17 cellular contexts compared by ENCODE assay signal in the genomic region with DNA sequence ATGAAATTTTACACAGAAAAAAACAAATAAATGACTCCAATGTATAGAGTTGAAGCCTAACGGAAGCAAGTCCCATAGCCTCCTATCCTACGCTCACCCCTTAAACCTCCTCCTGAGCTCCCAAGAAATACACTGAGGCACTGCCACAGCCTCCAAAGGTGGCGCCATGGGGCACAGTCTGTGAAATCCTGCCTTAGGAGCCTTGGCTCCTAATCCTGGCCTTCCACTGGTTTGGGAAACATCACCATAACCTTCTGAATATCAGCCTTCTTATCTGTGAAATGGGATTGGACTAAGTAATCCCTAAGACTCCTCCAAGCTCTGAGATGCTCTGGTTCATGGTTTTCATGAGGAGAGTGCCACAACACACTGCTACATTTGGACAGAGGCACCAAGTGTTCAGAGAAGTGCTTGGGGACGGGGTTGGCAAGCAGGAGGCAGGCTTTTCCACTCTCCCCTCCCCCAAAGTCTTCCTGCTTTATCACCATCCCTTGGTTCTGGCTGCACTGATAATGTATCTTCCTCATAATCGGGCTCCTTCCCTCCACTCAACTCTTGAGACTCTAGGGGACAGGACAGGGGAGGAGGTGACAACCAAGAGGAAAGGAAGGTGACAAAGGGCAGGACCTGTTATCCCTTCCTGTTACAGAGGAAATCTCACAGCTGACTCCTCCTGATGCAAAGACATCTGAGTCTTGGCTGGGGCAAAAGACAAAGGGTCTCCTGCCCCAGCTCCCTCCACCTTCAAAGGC. TPM values are rescaled to one million over a fixed set of nuclear protein-coding genes. Genes with fewer than 3 reads are reported as not detected.
A peak's percentile ranks its signal among the peaks of the same experiment; 100 is the strongest.
DNase-seq lines count a peak whose midpoint lies in the region; FAIRE-seq and TF ChIP-seq lines count a peak whose summit lies in the region.
"Had no signal": no experiment of that assay in that cellular context is flagged by ENCODE, and none has a peak within 500 bp of the region (broad histone marks: within the 10 kb centered on the region; RNA-seq: fewer than 3 reads in every experiment).

No MANE protein-coding gene starts in this region.

- DNase-seq in CD8-positive, alpha-beta memory T cell = no peak
- DNase-seq in GM12891 (ENCODE audit: insufficient read length, low spot score) = no peak
- no peak for DNase-seq in activated T-helper 1 cell treated with anti-CD3 and anti-CD28 coated beads, Interleukin-12 subunit alpha, Interleukin-12 subunit beta, Interleukin-2, Interleukin-4 antibody, amounts not matched to agents 30 ng/mL and 10 ng/mL and 1 ng/mL, durations not matched to agents 14 hours and 24 hours and 36 hours (ENCODE audit: low spot score)
- DNase-seq in mesendoderm = peak; percentile 85
- DNase-seq in pons (ENCODE audit: low spot score) = no peak
- DNase-seq in NCI-H1436 treated with DMSO at 0.1 percent for 48 hours (lab: John Stamatoyannopoulos, UW) = no peak
- no peak for DNase-seq in foreskin melanocyte
- DNase-seq in SK-N-SH = no peak
- DNase-seq: C1 segment of cervical spinal cord, KBM-7, NCI-H1694 treated with DMSO at 0.1 percent for 48 hours, NCI-H524 treated with DMSO at 0.1 percent for 48 hours had no signal

- TF ChIP-seq RAD21 in SK-N-SH (IDR thresholded peaks at IDR 0.05; ENCODE audit: low read length) = no peak

- TF ChIP-seq EP300 in SK-N-SH (IDR thresholded peaks at IDR 0.05; ENCODE audit: borderline replicate concordance in 1 of 2, low read depth in 1 of 2, low read length in 1 of 2) = no peak

- no peak overlapping the region for H4K5ac ChIP-seq in mesendoderm (ENCODE audit: low read length)

- TF ChIP-seq CTCF in SK-N-SH (IDR thresholded peaks at IDR 0.05) = no peak

- H3K9me3 Mint-ChIP-seq in CD8-positive, alpha-beta memory T cell = peaks cover 4 to 16% (median 12%) of the 10 kb centered on the region in 5 donors
- H3K9me3 Mint-ChIP-seq in activated T-helper 1 cell treated with anti-CD3 and anti-CD28 coated beads, Interleukin-12 subunit alpha, Interleukin-12 subunit beta, Interleukin-2, Interleukin-4 antibody, amounts not matched to agents 30 ng/mL and 10 ng/mL and 1 ng/mL, durations not matched to agents 14 hours and 24 hours and 36 hours = peaks cover 22% of the 10 kb centered on the region
- H3K9me3 Mint-ChIP-seq: nephron had no signal

- no peak overlapping the region for H2BK120ac ChIP-seq in mesendoderm (ENCODE audit: low read depth, low read length)

- H3K4me1 Mint-ChIP-seq in CD8-positive, alpha-beta memory T cell = peaks cover 86 to 89% (median 86%) of the 10 kb centered on the region in 3 donors
- H3K4me1 Mint-ChIP-seq in activated T-helper 1 cell treated with anti-CD3 and anti-CD28 coated beads, Interleukin-12 subunit alpha, Interleukin-12 subunit beta, Interleukin-2, Interleukin-4 antibody, amounts not matched to agents 30 ng/mL and 10 ng/mL and 1 ng/mL, durations not matched to agents 14 hours and 24 hours and 36 hours (ENCODE audit: low read depth) = peaks cover 85% of the 10 kb centered on the region

- intact Hi-C loops in activated T-helper 1 cell treated with anti-CD3 and anti-CD28 coated beads, Interleukin-12 subunit alpha, Interleukin-12 subunit beta, Interleukin-2, Interleukin-4 antibody, amounts not matched to agents 30 ng/mL and 10 ng/mL and 1 ng/mL, durations not matched to agents 14 hours and 24 hours and 36 hours (cut with micrococcal nuclease) = loop anchor here (1.0 to 10.0 kb wide), 4 partner anchors 10 to 297 kb away; no protein-coding TSS in a partner anchor

- no peaks in the 10 kb centered on the region for H4K20me1 ChIP-seq in SK-N-SH (ENCODE audit: insufficient read depth)

- no peak overlapping the region for H2AFZ ChIP-seq in SK-N-SH (ENCODE audit: low read depth)

- peak overlapping the region; percentile 26 for H3K27ac ChIP-seq in CD8-positive, alpha-beta memory T cell (ENCODE audit: low read depth, low read length)
- H3K27ac ChIP-seq in mesendoderm (ENCODE audit: low read depth, low read length) (no peak overlapping the region), SK-N-SH (ENCODE audit: low read depth in 2 of 2, low read length in 1 of 2) (no peak overlapping the region)

- H3K4me2 ChIP-seq in mesendoderm (ENCODE audit: low read length) (no peak overlapping the region), SK-N-SH (no peak overlapping the region)

- H2AK5ac ChIP-seq in mesendoderm (ENCODE audit: low read length) = no peak overlapping the region

- H3K79me1 ChIP-seq in mesendoderm (ENCODE audit: low read length) = no peaks in the 10 kb centered on the region

- CTCF ChIA-PET in CD8-positive, alpha-beta memory T cell (lab: Charles Lee) = interaction anchor here (0.9 to 8.4 kb wide), 7 partner anchors 14 to 61 kb away, joined by 3 to 66 read pairs (median 3); no protein-coding TSS in a partner anchor
- CTCF ChIA-PET in SK-N-SH (lab: Yijun Ruan, JAX) = no interaction called here

- H3K9me3 ChIP-seq in CD8-positive, alpha-beta memory T cell (ENCODE audit: low read length) = no peaks in the 10 kb centered on the region
- H3K9me3 ChIP-seq in SK-N-SH = no peaks in the 10 kb centered on the region

- no peak overlapping the region for H3K56ac ChIP-seq in mesendoderm (ENCODE audit: low read length)

- WGBS in mesendoderm (ENCODE audit: extremely low coverage, insufficient coverage, low lambda C conversion rate) = no CpG with 5 or more reads among the region's 5 CpGs
- WGBS in SK-N-SH (ENCODE audit: low lambda C conversion rate) = 14% methylated on average over 5 of the region's 5 CpGs

- no peaks in the 10 kb centered on the region for H3F3A ChIP-seq in SK-N-SH (replicated peaks; ENCODE audit: insufficient read depth)

- no peaks in the 10 kb centered on the region for H3K27me3 ChIP-seq in CD8-positive, alpha-beta memory T cell (ENCODE audit: insufficient read depth, low read length, poor library complexity, severe bottlenecking)
- H3K27me3 ChIP-seq in mesendoderm (ENCODE audit: insufficient read depth, low read length, poor library complexity) (no peaks in the 10 kb centered on the region), SK-N-SH (ENCODE audit: insufficient read depth) (peaks cover 6% of the 10 kb centered on the region; the same call in 1 of the 2 replicates)

- H3K27me3 Mint-ChIP-seq in CD8-positive, alpha-beta memory T cell = no peaks in the 10 kb centered on the region
- no peaks in the 10 kb centered on the region for H3K27me3 Mint-ChIP-seq in activated T-helper 1 cell treated with anti-CD3 and anti-CD28 coated beads, Interleukin-12 subunit alpha, Interleukin-12 subunit beta, Interleukin-2, Interleukin-4 antibody, amounts not matched to agents 30 ng/mL and 10 ng/mL and 1 ng/mL, durations not matched to agents 14 hours and 24 hours and 36 hours (ENCODE audit: insufficient read depth)

- no peaks in the 10 kb centered on the region for H3K9me2 ChIP-seq in SK-N-SH

- no peak overlapping the region for H3K9ac ChIP-seq in mesendoderm (ENCODE audit: low read length)
- H3K9ac ChIP-seq in SK-N-SH = no peak overlapping the region

- H3K18ac ChIP-seq in mesendoderm (ENCODE audit: low read length) = no peak overlapping the region

- FAIRE-seq in GM12891 (lab: Jason Lieb, UNC) = peak; percentile 35
- FAIRE-seq: bronchial epithelial cell had no signal

- TF ChIP-seq POLR2A in GM12891 (IDR thresholded peaks at IDR 0.05; ENCODE audit: low read depth, low read length) = no peak

- no peaks in the 10 kb centered on the region for H3K36me3 ChIP-seq in CD8-positive, alpha-beta memory T cell (ENCODE audit: insufficient read depth, low read length)
- H3K36me3 ChIP-seq in mesendoderm (ENCODE audit: control insufficient read depth, insufficient read depth, low read length) = no peaks in the 10 kb centered on the region
- H3K36me3 ChIP-seq in SK-N-SH (replicated peaks in 1 of 2; ENCODE audit: control insufficient read depth in 1 of 2, insufficient read depth in 2 of 2, low read length in 1 of 2) = no peaks in the 10 kb centered on the region

- H3K4me3 ChIP-seq in CD8-positive, alpha-beta memory T cell (ENCODE audit: low read length) = peak overlapping the region; percentile 52
- H3K4me3 ChIP-seq in mesendoderm (ENCODE audit: low read length) (no peak overlapping the region), SK-N-SH (ENCODE audit: low read depth in 2 of 2, low read length in 1 of 2) (no peak overlapping the region)

- no peak overlapping the region for H2BK5ac ChIP-seq in mesendoderm (ENCODE audit: low read length)

- peaks cover 57% of the 10 kb centered on the region for H3K4me1 ChIP-seq in CD8-positive, alpha-beta memory T cell (ENCODE audit: insufficient read depth, low read length)
- peaks cover 3% of the 10 kb centered on the region for H3K4me1 ChIP-seq in mesendoderm (ENCODE audit: control insufficient read depth, low read depth, low read length)
- no peaks in the 10 kb centered on the region for H3K4me1 ChIP-seq in SK-N-SH (ENCODE audit: control insufficient read depth in 1 of 2, insufficient read depth in 2 of 2, low read depth in 1 of 2, low read length in 1 of 2)

- H2BK15ac ChIP-seq in mesendoderm (replicated peaks; ENCODE audit: low read depth) = no peak overlapping the region

- POLR2A ChIA-PET in CD8-positive, alpha-beta memory T cell (lab: Charles Lee) = interaction anchor here (1.3 kb wide), 1 partner anchor 13 kb away, joined by 3 read pairs; no protein-coding TSS in a partner anchor
- POLR2A ChIA-PET in SK-N-SH (lab: Yijun Ruan, JAX) = no interaction called here

- no peak overlapping the region for H3K23ac ChIP-seq in mesendoderm (ENCODE audit: low read length)

- peak overlapping the region; percentile 86 to 98 (median 91) for H3K27ac Mint-ChIP-seq in CD8-positive, alpha-beta memory T cell
- peak overlapping the region; percentile 93 for H3K27ac Mint-ChIP-seq in activated T-helper 1 cell treated with anti-CD3 and anti-CD28 coated beads, Interleukin-12 subunit alpha, Interleukin-12 subunit beta, Interleukin-2, Interleukin-4 antibody, amounts not matched to agents 30 ng/mL and 10 ng/mL and 1 ng/mL, durations not matched to agents 14 hours and 24 hours and 36 hours
- H3K27ac Mint-ChIP-seq: nephron had no signal

- H3K4me3 Mint-ChIP-seq in CD8-positive, alpha-beta memory T cell = peak overlapping the region; percentile 89 to 98 (median 94)
- peak overlapping the region; percentile 77 for H3K4me3 Mint-ChIP-seq in activated T-helper 1 cell treated with anti-CD3 and anti-CD28 coated beads, Interleukin-12 subunit alpha, Interleukin-12 subunit beta, Interleukin-2, Interleukin-4 antibody, amounts not matched to agents 30 ng/mL and 10 ng/mL and 1 ng/mL, durations not matched to agents 14 hours and 24 hours and 36 hours
- H3K4me3 Mint-ChIP-seq: nephron had no signal

- no peak overlapping the region for H3K4ac ChIP-seq in mesendoderm (ENCODE audit: low read depth, low read length)

- H3K79me2 ChIP-seq in mesendoderm (ENCODE audit: control insufficient read depth, insufficient read depth, low read length) = no peaks in the 10 kb centered on the region
- no peaks in the 10 kb centered on the region for H3K79me2 ChIP-seq in SK-N-SH (ENCODE audit: insufficient read depth)

- H4K8ac ChIP-seq in mesendoderm (ENCODE audit: low read depth, low read length) = no peak overlapping the region

- peaks cover 4 to 30% (median 4%) of the 10 kb centered on the region in 3 donors for H3K36me3 Mint-ChIP-seq in CD8-positive, alpha-beta memory T cell
- peaks cover 34% of the 10 kb centered on the region for H3K36me3 Mint-ChIP-seq in activated T-helper 1 cell treated with anti-CD3 and anti-CD28 coated beads, Interleukin-12 subunit alpha, Interleukin-12 subunit beta, Interleukin-2, Interleukin-4 antibody, amounts not matched to agents 30 ng/mL and 10 ng/mL and 1 ng/mL, durations not matched to agents 14 hours and 24 hours and 36 hours (ENCODE audit: low read depth)

RNA-seq across cellular contexts. Expression of a gene that starts 2.7 kb away (rescaled TPM):
- 10 to 100 TPM; 79.5 to 97.4 TPM for total RNA-seq in CD8-positive, alpha-beta memory T cell
- 165 TPM for polyA plus RNA-seq in CD8-positive, alpha-beta memory T cell
- 123 TPM for polyA plus RNA-seq in GM12891 (2012; ENCODE audit: low read depth, missing spikeins)
- total RNA-seq in activated T-helper 1 cell treated with anti-CD3 and anti-CD28 coated beads, Interleukin-12 subunit alpha, Interleukin-12 subunit beta, Interleukin-2, Interleukin-4 antibody, amounts not matched to agents 30 ng/mL and 10 ng/mL and 1 ng/mL, durations not matched to agents 14 hours and 24 hours and 36 hours = 43.7 and 53.6 TPM in 2 replicates
- 0.06 TPM for polyA plus RNA-seq in mesendoderm (2013, experiment 1 of 2)
- 0.07 TPM for polyA plus RNA-seq in mesendoderm (2013, experiment 2 of 2)
- not detected in 2 replicates for polyA plus RNA-seq in SK-N-SH (2012; rRNA removed)
- polyA plus RNA-seq in SK-N-SH (2012; cell fraction: cytosol; rRNA removed) = not detected in 2 replicates
- polyA plus RNA-seq in SK-N-SH (2012; cell fraction: nucleus; rRNA removed) = not detected in 2 replicates
- total RNA-seq: G401, glomerular endothelial cell had no signal

RNA-seq across cellular contexts. Expression of a gene that starts 30.2 kb away (rescaled TPM):
- 100 to 1,000 TPM; 224 to 234 TPM for total RNA-seq in CD8-positive, alpha-beta memory T cell
- polyA plus RNA-seq in CD8-positive, alpha-beta memory T cell = 250 TPM
- polyA plus RNA-seq in GM12891 (2012; ENCODE audit: low read depth, missing spikeins) = 614 TPM
- 219 and 222 TPM in 2 replicates for total RNA-seq in activated T-helper 1 cell treated with anti-CD3 and anti-CD28 coated beads, Interleukin-12 subunit alpha, Interleukin-12 subunit beta, Interleukin-2, Interleukin-4 antibody, amounts not matched to agents 30 ng/mL and 10 ng/mL and 1 ng/mL, durations not matched to agents 14 hours and 24 hours and 36 hours
- polyA plus RNA-seq in mesendoderm (2013, experiment 1 of 2) = 2.5 TPM
- polyA plus RNA-seq in mesendoderm (2013, experiment 2 of 2) = 2.7 TPM
- not detected in 2 replicates for polyA plus RNA-seq in SK-N-SH (2012; rRNA removed)
- not detected in 2 replicates for polyA plus RNA-seq in SK-N-SH (2012; cell fraction: cytosol; rRNA removed)
- not detected in 2 replicates for polyA plus RNA-seq in SK-N-SH (2012; cell fraction: nucleus; rRNA removed)
- total RNA-seq: bronchial epithelial cell, G401, glomerular endothelial cell had no signal

RNA-seq across cellular contexts. Expression of a gene that starts 54.2 kb away (rescaled TPM):
- total RNA-seq in CD8-positive, alpha-beta memory T cell = 10 to 100 TPM; 16.4 to 16.5 TPM
- 206 TPM for polyA plus RNA-seq in CD8-positive, alpha-beta memory T cell
- 9.2 TPM for polyA plus RNA-seq in GM12891 (2012; ENCODE audit: low read depth, missing spikeins)
- total RNA-seq in activated T-helper 1 cell treated with anti-CD3 and anti-CD28 coated beads, Interleukin-12 subunit alpha, Interleukin-12 subunit beta, Interleukin-2, Interleukin-4 antibody, amounts not matched to agents 30 ng/mL and 10 ng/mL and 1 ng/mL, durations not matched to agents 14 hours and 24 hours and 36 hours = 0.49 and 0.71 TPM in 2 replicates
- polyA plus RNA-seq in mesendoderm (2013, experiment 1 of 2) = 0.07 TPM
- 0.03 TPM for polyA plus RNA-seq in mesendoderm (2013, experiment 2 of 2)
- polyA plus RNA-seq in SK-N-SH (2012; rRNA removed) = not detected in 2 replicates
- not detected in 2 replicates for polyA plus RNA-seq in SK-N-SH (2012; cell fraction: cytosol; rRNA removed)
- polyA plus RNA-seq in SK-N-SH (2012; cell fraction: nucleus; rRNA removed) = not detected in 2 replicates
- total RNA-seq: G401, glomerular endothelial cell, Right ventricle myocardium inferior had no signal

Comparison
In these comparisons a context has a peak if more than half of its experiments do, and no peak if none do; other contexts are left out.
1. RNA of a gene that starts 54.2 kb away (total RNA-seq): 16.4 to 16.5 TPM in CD8-positive, alpha-beta memory T cell; 0.49 to 0.71 TPM in activated T-helper 1 cell treated with anti-CD3 and anti-CD28 coated beads, Interleukin-12 subunit alpha, Interleukin-12 subunit beta, Interleukin-2, Interleukin-4 antibody, amounts not matched to agents 30 ng/mL and 10 ng/mL and 1 ng/mL, durations not matched to agents 14 hours and 24 hours and 36 hours; every median in the first group is over 10 times any median in the second.